In the genomic region with DNA sequence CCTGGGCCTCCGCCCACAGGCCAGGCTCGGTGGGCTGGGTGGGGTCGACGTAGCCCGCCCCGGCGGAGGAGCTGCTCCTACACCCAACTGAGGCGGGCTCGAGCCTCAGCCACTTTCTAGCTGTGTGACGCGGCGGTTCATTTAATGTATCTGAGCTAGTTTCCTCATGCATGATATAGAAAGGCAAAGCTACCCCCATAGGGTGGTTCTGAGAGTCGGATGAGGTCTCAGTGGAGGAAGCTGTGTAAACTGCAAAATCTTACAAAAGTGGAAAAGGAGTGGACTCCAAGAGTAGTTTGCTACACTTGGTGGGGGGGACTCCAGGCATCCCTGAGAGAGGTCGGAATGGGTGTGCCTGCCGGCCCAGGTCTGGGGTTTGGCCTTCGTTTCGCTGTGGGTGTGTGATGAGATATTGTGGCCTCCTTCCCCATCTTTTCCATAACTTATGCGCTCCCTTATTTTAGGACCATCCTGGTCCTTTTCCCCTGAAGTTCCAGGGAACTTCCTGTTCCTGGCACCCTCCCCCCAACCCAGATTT, we compare ENCODE assay signal across 1 cellular context.
TF ChIP-seq lines count a peak whose summit lies in the region.

No MANE protein-coding gene starts in this region.

TF ChIP-seq in HCT116, 20 proteins besides CTCF, POLR2A, EP300 and RAD21 (continued from another document):
- TF ChIP-seq POLR2AphosphoS5 (IDR thresholded peaks at IDR 0.05; ENCODE audit: low read depth, low read length) (0 out of 2 replicates have a peak, but pooled peaks have one; percentile 20), TCF7L2 (IDR thresholded peaks at IDR 0.05; ENCODE audit: borderline replicate concordance, extremely low read depth, insufficient read depth, insufficient read length) (no peak)
TF ChIP-seq in HCT116: peak in this region for 3.
